Comparison of ENCODE assay signal across 8 cellular contexts in the genomic region with DNA sequence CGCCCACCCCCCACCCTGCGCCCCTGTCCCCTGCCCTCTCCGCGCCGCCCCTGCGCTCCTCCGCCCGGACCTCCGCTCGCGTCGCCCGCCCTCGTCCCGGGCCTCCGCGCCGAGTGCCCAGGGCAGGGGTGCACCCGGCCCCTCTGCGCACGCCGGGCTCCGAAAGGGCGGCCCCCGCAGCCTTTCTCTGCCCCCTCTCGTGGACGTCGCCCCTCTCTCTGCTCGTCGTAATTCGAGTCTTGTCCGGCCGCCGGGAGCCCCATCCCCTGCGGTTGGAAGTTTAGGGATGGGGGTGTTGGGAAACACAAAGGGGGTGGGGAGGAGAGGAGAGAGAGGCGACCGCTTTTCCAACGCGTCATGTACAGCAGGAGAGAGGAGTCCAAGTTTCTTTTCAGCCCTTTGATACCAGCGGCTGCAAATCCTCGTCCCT. TPM values are rescaled to one million over a fixed set of nuclear protein-coding genes. Genes with fewer than 3 reads are reported as not detected.
DNase-seq lines count a peak whose midpoint lies in the region; ATAC-seq, FAIRE-seq and TF ChIP-seq lines count a peak whose summit lies in the region.

No MANE protein-coding gene starts in this region.

- DNase-seq in A549 (ENCODE audit: low read depth in 1 of 2, low spot score in 1 of 2) (peak; percentile 36 to 41), GM12865 (ENCODE audit: low read depth) (peak; percentile 25), SK-N-SH (peak; percentile 87), mesenteric fat pad (ENCODE audit: low spot score) (peak; percentile 88), activated gamma-delta T cell treated with Interleukin-2 at 50 U/mL for 16 hours (no peak)
- DNase-seq in effector memory CD4-positive, alpha-beta T cell = peak in 1 of 3 donors; percentile 3

- H3K27me3 ChIP-seq in SK-N-SH (ENCODE audit: insufficient read depth) (no peaks in the 10 kb centered on the region), thymus (ENCODE audit: control insufficient read depth, insufficient read depth) (no peaks in the 10 kb centered on the region)
- no peaks in the 10 kb centered on the region for H3K27me3 ChIP-seq in effector memory CD4-positive, alpha-beta T cell (replicated peaks; ENCODE audit: control insufficient read depth, insufficient read depth, low read length, poor library complexity, severe bottlenecking)

- no peaks in the 10 kb centered on the region for H3K9me2 ChIP-seq in SK-N-SH

- ATAC-seq in A549 (peak; percentile 49 to 56), HG02943 (IDR thresholded peaks at IDR 0.05; ENCODE audit: low read depth, unreplicated experiment) (peak; percentile 31)

- H3K4me1 ChIP-seq in A549 (peaks cover 39% of the 10 kb centered on the region), SK-N-SH (ENCODE audit: control insufficient read depth in 1 of 2, insufficient read depth in 2 of 2, low read depth in 1 of 2, low read length in 1 of 2) (peaks cover 20 to 21% of the 10 kb centered on the region in 2 experiments), thymus (ENCODE audit: control insufficient read depth, insufficient read depth, low read length) (peaks cover 17% of the 10 kb centered on the region)
- peaks cover 13% of the 10 kb centered on the region for H3K4me1 ChIP-seq in effector memory CD4-positive, alpha-beta T cell (ENCODE audit: control insufficient read depth, insufficient read depth, low read length, poor library complexity, severe bottlenecking)

- H3K36me3 ChIP-seq in SK-N-SH (replicated peaks in 1 of 2; ENCODE audit: control insufficient read depth in 1 of 2, insufficient read depth in 2 of 2, low read length in 1 of 2) (no peaks in the 10 kb centered on the region), thymus (ENCODE audit: control insufficient read depth, insufficient read depth) (no peaks in the 10 kb centered on the region)
- H3K36me3 ChIP-seq in effector memory CD4-positive, alpha-beta T cell (ENCODE audit: control insufficient read depth, insufficient read depth, low read length) = no peaks in the 10 kb centered on the region

- peak overlapping the region; percentile 86 for H2AFZ ChIP-seq in SK-N-SH (ENCODE audit: low read depth)

- CTCF ChIA-PET in A549 (lab: Yijun Ruan, JAX) = no interaction called here
- CTCF ChIA-PET in SK-N-SH (lab: Yijun Ruan, JAX) = interaction anchor here (0.6 kb wide), 1 partner anchor 37 kb away, joined by 3 read pairs; no protein-coding TSS in a partner anchor

- TF ChIP-seq RAD21 in A549 (conservative IDR thresholded peaks at IDR 0.05 in 1 of 2, IDR thresholded peaks at IDR 0.05 in 1 of 2) = peak in 1 of 2 experiments; percentile 8; a peak in 1 of 5 replicates
- TF ChIP-seq RAD21 in SK-N-SH (IDR thresholded peaks at IDR 0.05; ENCODE audit: low read length) = no peak

- no peak for TF ChIP-seq POLR2A in A549 (IDR thresholded peaks at IDR 0.05; ENCODE audit: low read length)

- POLR2A ChIA-PET in A549 (lab: Yijun Ruan, JAX) = interaction anchor here (0.6 to 1.0 kb wide), 5 partner anchors 11 to 40 kb away, joined by 3 to 7 read pairs (median 6); no protein-coding TSS in a partner anchor
- POLR2A ChIA-PET in SK-N-SH (lab: Yijun Ruan, JAX) = no interaction called here

- H3K4me2 ChIP-seq in A549 (peak overlapping the region; percentile 92), SK-N-SH (peak overlapping the region; percentile 91)

- H3K4me3 ChIP-seq in A549 (peak overlapping the region; percentile 92), GM12865 (ENCODE audit: low read depth, low read length) (peak overlapping the region; percentile 97), SK-N-SH (ENCODE audit: low read depth in 2 of 2, low read length in 1 of 2) (peak overlapping the region; percentile 97 to 98), thymus (ENCODE audit: low read length) (peak overlapping the region; percentile 88)
- H3K4me3 ChIP-seq in effector memory CD4-positive, alpha-beta T cell (ENCODE audit: insufficient read depth, low read depth, low read length, poor library complexity, severe bottlenecking) = peak overlapping the region; percentile 94

- peak overlapping the region; percentile 90 for H3K9ac ChIP-seq in SK-N-SH

- H3F3A ChIP-seq in SK-N-SH (replicated peaks; ENCODE audit: insufficient read depth) = peaks cover 15% of the 10 kb centered on the region

- 0% methylated on average over 6 of the region's 41 CpGs for WGBS in A549 (ENCODE audit: missing lambda C conversion rate)
- WGBS in SK-N-SH (ENCODE audit: low lambda C conversion rate) = 2% methylated on average over 16 of the region's 41 CpGs
- whole genome bisulfite sequencing in thymus = under 1% methylated on average over 41 of the region's 41 CpGs

- peaks cover 50% of the 10 kb centered on the region for H3K79me2 ChIP-seq in SK-N-SH (ENCODE audit: insufficient read depth)

- TF ChIP-seq EP300 in A549 (IDR thresholded peaks at IDR 0.05) = no peak
- TF ChIP-seq EP300 in SK-N-SH (IDR thresholded peaks at IDR 0.05; ENCODE audit: borderline replicate concordance in 1 of 2, low read depth in 1 of 2, low read length in 1 of 2) = no peak

- no peak for TF ChIP-seq CTCF in A549 (IDR thresholded peaks at IDR 0.05)
- no peak for TF ChIP-seq CTCF in GM12865 (IDR thresholded peaks at IDR 0.05; ENCODE audit: insufficient read depth, low read depth, low read length, missing control alignments)
- no peak for TF ChIP-seq CTCF in SK-N-SH (IDR thresholded peaks at IDR 0.05)

- peak overlapping the region; percentile 93 to 98 for H3K27ac ChIP-seq in A549
- peak overlapping the region; percentile 68 to 91 for H3K27ac ChIP-seq in SK-N-SH (ENCODE audit: low read depth in 2 of 2, low read length in 1 of 2)
- no peak overlapping the region for H3K27ac ChIP-seq in effector memory CD4-positive, alpha-beta T cell (ENCODE audit: insufficient read depth, low read length, poor library complexity, severe bottlenecking)
- peak overlapping the region; percentile 85 for H3K27ac ChIP-seq in thymus (ENCODE audit: low read depth)

- H4K20me1 ChIP-seq in SK-N-SH (ENCODE audit: insufficient read depth) = peaks cover 45% of the 10 kb centered on the region

- H3K9me3 ChIP-seq in A549 = peaks cover 6% of the 10 kb centered on the region
- H3K9me3 ChIP-seq in SK-N-SH = peaks cover 3% of the 10 kb centered on the region; the same call in 1 of the 2 replicates
- H3K9me3 ChIP-seq in effector memory CD4-positive, alpha-beta T cell (ENCODE audit: control insufficient read depth, low read length) = no peaks in the 10 kb centered on the region
- H3K9me3 ChIP-seq in thymus (ENCODE audit: control insufficient read depth) = no peaks in the 10 kb centered on the region

- no peak for FAIRE-seq in A549 (lab: Jason Lieb, UNC)

TF ChIP-seq in SK-N-SH, 30 proteins besides CTCF, POLR2A, EP300 and RAD21 (continues in another document):
- TF ChIP-seq, protein P1, sequence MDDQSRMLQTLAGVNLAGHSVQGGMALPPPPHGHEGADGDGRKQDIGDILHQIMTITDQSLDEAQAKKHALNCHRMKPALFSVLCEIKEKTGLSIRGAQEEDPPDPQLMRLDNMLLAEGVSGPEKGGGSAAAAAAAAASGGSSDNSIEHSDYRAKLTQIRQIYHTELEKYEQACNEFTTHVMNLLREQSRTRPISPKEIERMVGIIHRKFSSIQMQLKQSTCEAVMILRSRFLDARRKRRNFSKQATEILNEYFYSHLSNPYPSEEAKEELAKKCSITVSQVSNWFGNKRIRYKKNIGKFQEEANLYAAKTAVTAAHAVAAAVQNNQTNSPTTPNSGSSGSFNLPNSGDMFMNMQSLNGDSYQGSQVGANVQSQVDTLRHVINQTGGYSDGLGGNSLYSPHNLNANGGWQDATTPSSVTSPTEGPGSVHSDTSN (IDR thresholded peaks at IDR 0.05) = no peak
- no peak; the same call in 1 of the 2 replicates for TF ChIP-seq SMC3 (IDR thresholded peaks at IDR 0.05; ENCODE audit: low read depth, low read length)
- no peak for TF ChIP-seq ZBTB33 (IDR thresholded peaks at IDR 0.05; ENCODE audit: borderline replicate concordance, low read depth)
- TF ChIP-seq NFIC (IDR thresholded peaks at IDR 0.05; ENCODE audit: borderline replicate concordance) = no peak
- TF ChIP-seq GATA2 (CRISPR knock-in tag; IDR thresholded peaks at IDR 0.05) = no peak
- TF ChIP-seq EZH2phosphoT487 (IDR thresholded peaks at IDR 0.05; ENCODE audit: borderline replicate concordance, low read depth) = no peak
- no peak for TF ChIP-seq USF2 (IDR thresholded peaks at IDR 0.05; ENCODE audit: borderline replicate concordance, low read depth, low read length)
- no peak for TF ChIP-seq FOXM1 (IDR thresholded peaks at IDR 0.05; ENCODE audit: low read depth)
- TF ChIP-seq MXI1 (IDR thresholded peaks at IDR 0.05; ENCODE audit: low read depth, low read length) = no peak

RNA-seq across cellular contexts. Expression of gene GALNT2, which starts 0.4 kb away (rescaled TPM):
- 57.5 and 66.9 TPM in 2 replicates for polyA plus RNA-seq in A549 (2011; rRNA removed)
- 83.3 and 105 TPM in 2 replicates for polyA plus RNA-seq in A549 (2012; cell fraction: cytosol; rRNA removed)
- polyA plus RNA-seq in A549 (2012; cell fraction: nucleus; rRNA removed) = 194 and 199 TPM in 2 replicates
- polyA plus RNA-seq in A549 (2017; fragmentation: RNase III; extraction: RNeasy Plus Mini Kit Qiagen cat#74134 plus additional on column Dnase treatment) = 111 to 115 TPM (median 114 TPM) in 3 replicates
- 50.1 and 58.6 TPM in 2 replicates for polyA minus RNA-seq in A549 (2011; rRNA and poly(A)+ RNA removed)
- polyA plus RNA-seq in SK-N-SH (2012; rRNA removed) = 99.8 and 118 TPM in 2 replicates
- polyA plus RNA-seq in SK-N-SH (2012; cell fraction: cytosol; rRNA removed) = 81.8 and 111 TPM in 2 replicates
- polyA plus RNA-seq in SK-N-SH (2012; cell fraction: nucleus; rRNA removed) = 93.4 and 117 TPM in 2 replicates
- total RNA-seq in mesenteric fat pad = 144 TPM
- polyA plus RNA-seq in thymus = 33.9 TPM
